1 cellular context compared by ENCODE assay signal in genomic region chr11:57484141-57484710, GRCh38.
TF ChIP-seq lines count a peak whose summit lies in the region.

No MANE protein-coding gene starts in this region.

TF ChIP-seq in WTC11, 78 proteins besides CTCF, POLR2A, EP300 and RAD21 (continued from another document):
- no peak for TF ChIP-seq ATF6 (CRISPR knock-in tag; IDR thresholded peaks at IDR 0.05)
